30 cellular contexts compared by ENCODE assay signal in the genomic region with DNA sequence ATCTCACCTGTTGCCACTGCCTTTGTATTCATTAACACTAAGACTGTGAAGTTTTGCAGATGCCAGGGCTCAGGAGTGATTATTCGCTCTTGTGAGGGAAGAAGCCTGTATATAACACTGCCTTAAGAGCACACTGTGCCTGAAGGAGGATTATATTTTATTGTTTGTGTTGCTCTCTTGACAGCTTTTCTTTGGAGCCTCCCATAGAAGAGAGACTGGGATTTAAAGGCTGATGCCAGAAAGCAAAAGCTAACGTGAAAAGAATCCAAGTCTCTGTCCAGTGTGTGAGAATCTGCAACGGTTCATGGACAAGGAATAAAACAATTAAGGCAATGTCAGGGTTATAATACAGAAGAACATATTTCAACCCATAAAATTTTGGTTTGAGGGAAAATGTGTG.
DNase-seq lines count a peak whose midpoint lies in the region; ATAC-seq and TF ChIP-seq lines count a peak whose summit lies in the region.
"Had no signal": no experiment of that assay in that cellular context is flagged by ENCODE, and none has a peak within 500 bp of the region (broad histone marks: within the 10 kb centered on the region; RNA-seq: fewer than 3 reads in every experiment).

No MANE protein-coding gene starts in this region.

- H3K27me3 ChIP-seq in breast epithelium (no peaks in the 10 kb centered on the region), hepatocyte (no peaks in the 10 kb centered on the region), rectal smooth muscle tissue (ENCODE audit: control insufficient read depth, insufficient read depth, low read length) (no peaks in the 10 kb centered on the region), uterus (no peaks in the 10 kb centered on the region)
- H3K27me3 ChIP-seq: spleen, tibial nerve had no signal

- no peak overlapping the region for H3K4me3 Mint-ChIP-seq in MCF 10A (ENCODE audit: unreplicated experiment)
- H3K4me3 Mint-ChIP-seq: activated T-cell treated with anti-CD3 and anti-CD28 coated beads, Interleukin-2, amount 50 U/mL, for 24 hours; natural killer cell; stimulated activated naive CD8-positive, alpha-beta T cell treated with anti-CD3 and anti-CD28 coated beads, Interleukin-15, Interleukin-2, amounts not matched to agents 100 ng/mL and 50 ng/mL, for 24 hours; T-helper 1 cell treated with Interleukin-12 subunit alpha and Interleukin-12 subunit beta and Interleukin-4 antibody, amounts not matched to agents 30 μg/mL and 1 μg/mL, for 36 hours had no signal

- no peak overlapping the region for H3K27ac Mint-ChIP-seq in MCF 10A (ENCODE audit: low read depth, unreplicated experiment)
- H3K27ac Mint-ChIP-seq: activated T-cell treated with anti-CD3 and anti-CD28 coated beads, Interleukin-2, amount 50 U/mL, for 24 hours; natural killer cell; stimulated activated naive CD8-positive, alpha-beta T cell treated with anti-CD3 and anti-CD28 coated beads, Interleukin-15, Interleukin-2, amounts not matched to agents 100 ng/mL and 50 ng/mL, for 24 hours; T-helper 1 cell treated with Interleukin-12 subunit alpha and Interleukin-12 subunit beta and Interleukin-4 antibody, amounts not matched to agents 30 μg/mL and 1 μg/mL, for 36 hours had no signal

- H3K9ac ChIP-seq in rectal smooth muscle tissue (ENCODE audit: low read length): no peak overlapping the region
- H3K9ac ChIP-seq: SK-N-SH had no signal

- H3K9me3 ChIP-seq in breast epithelium (no peaks in the 10 kb centered on the region), hepatocyte (ENCODE audit: low read depth) (no peaks in the 10 kb centered on the region), uterus (no peaks in the 10 kb centered on the region)
- H3K9me3 ChIP-seq: SK-N-SH, spleen, tibial nerve had no signal

- POLR2A ChIA-PET in MCF 10A (lab: Yijun Ruan, JAX): interaction anchor here (0.6 kb wide), 1 partner anchor 329 kb away, joined by 3 read pairs; no protein-coding TSS in a partner anchor

- H2AFZ ChIP-seq in hepatocyte: no peak overlapping the region

- no peak for TF ChIP-seq POLR2A in breast epithelium (IDR thresholded peaks at IDR 0.05)
- no peak for TF ChIP-seq POLR2A in uterus (IDR thresholded peaks at IDR 0.05)

- CTCF ChIA-PET in MCF 10A (lab: Yijun Ruan, JAX): interaction anchor here (0.6 to 0.7 kb wide), 2 partner anchors 10 to 349 kb away, joined by 3 to 4 read pairs; no protein-coding TSS in a partner anchor

- H3K27ac ChIP-seq in breast epithelium (peak overlapping the region; percentile 54 to 66), hepatocyte (peak overlapping the region; percentile 37), rectal smooth muscle tissue (ENCODE audit: low read depth, low read length) (peak overlapping the region; percentile 68), uterus (peak overlapping the region; percentile 28 to 68)
- H3K27ac ChIP-seq: spleen had no signal

- no peaks in the 10 kb centered on the region for H3K9me2 ChIP-seq in hepatocyte (replicated peaks; ENCODE audit: insufficient read depth)
- H3K9me2 ChIP-seq: SK-N-SH had no signal

- no peaks in the 10 kb centered on the region for H3K9me3 Mint-ChIP-seq in MCF 10A (ENCODE audit: unreplicated experiment)
- H3K9me3 Mint-ChIP-seq: activated T-cell treated with anti-CD3 and anti-CD28 coated beads, Interleukin-2, amount 50 U/mL, for 24 hours; natural killer cell; stimulated activated naive CD8-positive, alpha-beta T cell treated with anti-CD3 and anti-CD28 coated beads, Interleukin-15, Interleukin-2, amounts not matched to agents 100 ng/mL and 50 ng/mL, for 24 hours; T-helper 1 cell treated with Interleukin-12 subunit alpha and Interleukin-12 subunit beta and Interleukin-4 antibody, amounts not matched to agents 30 μg/mL and 1 μg/mL, for 36 hours had no signal

- H3K36me3 Mint-ChIP-seq in MCF 10A (ENCODE audit: insufficient read depth, unreplicated experiment): peaks cover 25% of the 10 kb centered on the region
- H3K36me3 Mint-ChIP-seq: natural killer cell had no signal

- intact Hi-C loops in breast epithelium (cut with DNase I; ENCODE audit: low total_unique reads): no loop called here
- intact Hi-C loops in MCF 10A (cut with micrococcal nuclease): no loop called here
- intact Hi-C loops in uterus (cut with DNase I; ENCODE audit: low total_unique reads): no loop called here

- peaks cover 0 to 3% of the 10 kb centered on the region in 2 donors for H3K4me1 ChIP-seq in breast epithelium
- peaks cover 26% of the 10 kb centered on the region for H3K4me1 ChIP-seq in hepatocyte (ENCODE audit: insufficient read depth)
- peaks cover 21% of the 10 kb centered on the region for H3K4me1 ChIP-seq in rectal smooth muscle tissue (ENCODE audit: control insufficient read depth, insufficient read depth, low read length)
- H3K4me1 ChIP-seq in uterus: peaks cover 0 to 3% of the 10 kb centered on the region in 2 donors

- no peaks in the 10 kb centered on the region for H3K36me3 ChIP-seq in breast epithelium
- H3K36me3 ChIP-seq in hepatocyte (replicated peaks; ENCODE audit: insufficient read depth, low read depth): no peaks in the 10 kb centered on the region
- H3K36me3 ChIP-seq in rectal smooth muscle tissue (ENCODE audit: control insufficient read depth, insufficient read depth, low read length): no peaks in the 10 kb centered on the region
- no peaks in the 10 kb centered on the region for H3K36me3 ChIP-seq in uterus
- H3K36me3 ChIP-seq: spleen had no signal

- 44% methylated on average over 3 of the region's 3 CpGs for WGBS in hepatocyte (ENCODE audit: low lambda C conversion rate, missing lambda C conversion rate)

- TF ChIP-seq CTCF in breast epithelium (IDR thresholded peaks at IDR 0.05) (no peak), MCF 10A (IDR thresholded peaks at IDR 0.05; ENCODE audit: unreplicated experiment) (no peak), hepatocyte (IDR thresholded peaks at IDR 0.05; ENCODE audit: poor library complexity) (no peak), uterus (IDR thresholded peaks at IDR 0.05) (no peak)

- peaks cover 5% of the 10 kb centered on the region for H3K4me1 Mint-ChIP-seq in MCF 10A (ENCODE audit: insufficient read depth, unreplicated experiment)
- H3K4me1 Mint-ChIP-seq: natural killer cell had no signal

- H3K27me3 Mint-ChIP-seq in MCF 10A (ENCODE audit: insufficient read depth, unreplicated experiment): no peaks in the 10 kb centered on the region
- H3K27me3 Mint-ChIP-seq: activated T-cell treated with anti-CD3 and anti-CD28 coated beads, Interleukin-2, amount 50 U/mL, for 24 hours; stimulated activated naive CD8-positive, alpha-beta T cell treated with anti-CD3 and anti-CD28 coated beads, Interleukin-15, Interleukin-2, amounts not matched to agents 100 ng/mL and 50 ng/mL, for 24 hours had no signal

- no peaks in the 10 kb centered on the region for H4K20me1 ChIP-seq in hepatocyte (ENCODE audit: insufficient read depth, poor library complexity, severe bottlenecking)

- BruUV-seq in MCF 10A (replicated peaks; lab: Mats Ljungman, UMichigan): no TSS peak

- ATAC-seq in GM21423 (IDR thresholded peaks at IDR 0.05; ENCODE audit: unreplicated experiment): no peak
- ATAC-seq in GM18907 (IDR thresholded peaks at IDR 0.05; ENCODE audit: unreplicated experiment): no peak
- ATAC-seq: GM12878, natural killer cell, PC-3 had no signal

- no peaks in the 10 kb centered on the region for H3K79me2 ChIP-seq in hepatocyte

- H3K4me2 ChIP-seq in hepatocyte: no peak overlapping the region
- H3K4me2 ChIP-seq: SK-N-SH had no signal

- DNase-seq in breast epithelium (ENCODE audit: low spot score in 2 of 2) (no peak), MCF 10A (ENCODE audit: unreplicated experiment) (no peak), hepatocyte (ENCODE audit: low spot score) (no peak), uterus (no peak)
- DNase-seq in activated naive CD4-positive, alpha-beta T cell treated with Interleukin-2 at 50 U/mL for 16 hours: no peak
- DNase-seq: 8988T; activated CD4-positive, alpha-beta T cell treated with anti-CD3 and anti-CD28 coated beads, Interleukin-2, amount 50 U/mL, for 1 hour; activated CD4-positive, CD25-positive, alpha-beta regulatory T cell; activated T-cell treated with anti-CD3 and anti-CD28 coated beads, Interleukin-2, amount 50 U/mL, for 24 hours; C1 segment of cervical spinal cord; DMS153; glutamatergic neuron; Karpas-422; midbrain; natural killer cell; NCI-H1417; NCI-H2029; NK-92 treated with Interleukin-12 subunit alpha and Interleukin-12 subunit beta, amount 100 ng/mL, for 24 hours; occipital lobe; PC-3; SK-N-SH; spleen; stimulated activated CD4-positive, alpha-beta T cell treated with anti-CD3 and anti-CD28 coated beads, Interleukin-2, amount 100 ng/mL, for 24 hours had no signal

- H3K4me3 ChIP-seq in breast epithelium (no peak overlapping the region), hepatocyte (no peak overlapping the region), rectal smooth muscle tissue (ENCODE audit: low read length) (no peak overlapping the region), uterus (no peak overlapping the region)
- H3K4me3 ChIP-seq: GM12878, spleen, tibial nerve had no signal
